11 cellular contexts compared by ENCODE assay signal in the genomic region with DNA sequence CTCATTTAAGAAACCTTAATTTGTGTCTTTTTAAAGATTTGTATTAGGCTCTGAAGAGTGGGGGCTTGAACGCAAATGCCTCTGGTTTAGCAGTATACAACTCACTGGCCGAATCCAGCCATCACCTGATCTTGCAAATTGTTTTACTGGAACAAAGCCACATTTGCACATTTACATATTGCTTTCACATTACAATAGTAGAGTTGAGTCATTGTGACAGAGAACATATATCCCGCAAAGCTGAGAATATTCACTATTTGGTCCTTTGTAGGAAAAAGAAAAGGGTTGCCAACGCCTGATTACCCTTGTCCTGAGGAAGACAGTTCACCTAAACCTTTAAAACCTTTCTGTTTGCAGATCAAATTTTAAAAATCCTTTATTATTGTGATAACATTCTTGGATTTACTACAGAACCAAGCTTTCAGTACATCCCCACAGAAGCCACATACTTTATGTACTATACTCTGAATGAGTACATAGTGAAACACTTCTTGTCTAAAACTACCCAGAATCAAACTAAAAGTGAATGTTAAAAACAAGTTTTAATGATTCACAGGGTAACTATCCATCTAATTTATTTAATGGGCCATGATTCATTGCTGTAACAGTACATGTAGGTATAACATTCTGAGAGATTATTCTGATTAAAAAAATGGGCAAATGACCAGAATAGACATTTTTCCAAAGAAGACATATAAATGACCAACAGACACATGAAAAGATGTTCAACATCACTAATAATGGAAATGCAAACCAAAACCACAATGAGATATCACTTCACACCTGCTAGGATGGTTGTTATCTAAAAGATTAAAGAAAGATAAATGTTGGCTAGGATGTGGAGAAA.
DNase-seq lines count a peak whose midpoint lies in the region; ATAC-seq, FAIRE-seq and TF ChIP-seq lines count a peak whose summit lies in the region.
"Had no signal": no experiment of that assay in that cellular context is flagged by ENCODE, and none has a peak within 500 bp of the region (broad histone marks: within the 10 kb centered on the region; RNA-seq: fewer than 3 reads in every experiment).

No MANE protein-coding gene starts in this region.

- CTCF ChIA-PET in naive thymus-derived CD4-positive, alpha-beta T cell (lab: Charles Lee), result no interaction called here

- ATAC-seq in GM19324 (IDR thresholded peaks at IDR 0.05; ENCODE audit: low FRiP score, unreplicated experiment) (peak; percentile 51), HG02763 (IDR thresholded peaks at IDR 0.05; ENCODE audit: unreplicated experiment) (peak; percentile 81)
- ATAC-seq in naive thymus-derived CD4-positive, alpha-beta T cell, result no peak
- ATAC-seq: effector memory CD8-positive, alpha-beta T cell had no signal

- H3K9me3 Mint-ChIP-seq in naive thymus-derived CD4-positive, alpha-beta T cell, result no peaks in the 10 kb centered on the region
- H3K9me3 Mint-ChIP-seq: activated CD4-positive, alpha-beta T cell treated with anti-CD3 and anti-CD28 coated beads, Interleukin-2, amount 10 ng/mL, durations not matched to agents 7 days and 5 days had no signal

- H3K9ac ChIP-seq in Karpas-422 (ENCODE audit: low read length) (no peak overlapping the region), keratinocyte (ENCODE audit: control insufficient read depth, extremely low read depth, insufficient read depth, low read length) (peak overlapping the region; percentile 30)

- POLR2A ChIA-PET in naive thymus-derived CD4-positive, alpha-beta T cell (lab: Charles Lee), result no interaction called here

- H3K4me1 Mint-ChIP-seq in naive thymus-derived CD4-positive, alpha-beta T cell, result no peaks in the 10 kb centered on the region
- H3K4me1 Mint-ChIP-seq: activated CD4-positive, alpha-beta T cell treated with anti-CD3 and anti-CD28 coated beads, Interleukin-2, amount 10 ng/mL, durations not matched to agents 7 days and 5 days had no signal

- no peaks in the 10 kb centered on the region for H3K9me2 ChIP-seq in Karpas-422 (replicated peaks; ENCODE audit: insufficient read depth, low read length)

- H3K4me3 Mint-ChIP-seq in naive thymus-derived CD4-positive, alpha-beta T cell, result no peak overlapping the region
- H3K4me3 Mint-ChIP-seq: activated CD4-positive, alpha-beta T cell treated with anti-CD3 and anti-CD28 coated beads, Interleukin-2, amount 10 ng/mL, durations not matched to agents 7 days and 5 days; effector memory CD8-positive, alpha-beta T cell had no signal

- peaks cover 25% of the 10 kb centered on the region for H3K4me1 ChIP-seq in Karpas-422 (ENCODE audit: low read length)
- H3K4me1 ChIP-seq in keratinocyte (ENCODE audit: control insufficient read depth, extremely low read depth, insufficient read depth, low read length), result peaks cover 23% of the 10 kb centered on the region
- no peaks in the 10 kb centered on the region for H3K4me1 ChIP-seq in naive thymus-derived CD4-positive, alpha-beta T cell (ENCODE audit: control insufficient read depth in 2 of 2, insufficient read depth in 2 of 2, low read length in 2 of 2)

- dilution Hi-C loops in keratinocyte (cut with MboI; ENCODE audit: extremely low pct_ligation_motif_present, low sequenced_read_pairs), result no loop called here

- H3K27me3 ChIP-seq in Karpas-422 (ENCODE audit: low read length) (no peaks in the 10 kb centered on the region), keratinocyte (ENCODE audit: control insufficient read depth, extremely low read depth, insufficient read depth, low read length) (no peaks in the 10 kb centered on the region)
- no peaks in the 10 kb centered on the region for H3K27me3 ChIP-seq in naive thymus-derived CD4-positive, alpha-beta T cell (ENCODE audit: control insufficient read depth in 2 of 2, insufficient read depth in 2 of 2, low read length in 2 of 2)

- no peaks in the 10 kb centered on the region for H3K79me2 ChIP-seq in Karpas-422 (ENCODE audit: low read length)
- no peaks in the 10 kb centered on the region for H3K79me2 ChIP-seq in keratinocyte (ENCODE audit: control insufficient read depth, insufficient read depth, low read length)

- no peaks in the 10 kb centered on the region for H4K20me1 ChIP-seq in Karpas-422 (ENCODE audit: insufficient read depth, low read depth, low read length)
- no peaks in the 10 kb centered on the region for H4K20me1 ChIP-seq in keratinocyte (ENCODE audit: control insufficient read depth, extremely low read depth, insufficient read depth, low read length)

- H2AFZ ChIP-seq in Karpas-422 (ENCODE audit: low read length) (no peak overlapping the region), keratinocyte (ENCODE audit: control insufficient read depth, low read length) (no peak overlapping the region)

- no peak for TF ChIP-seq CTCF in keratinocyte (optimal IDR thresholded peaks at IDR 0.05 in 1 of 3, IDR thresholded peaks at IDR 0.05 in 1 of 3, conservative IDR thresholded peaks at IDR 0.05 in 1 of 3; ENCODE audit: extremely low read depth in 1 of 3, insufficient read depth in 2 of 3, low read length in 3 of 3)

- no peak for DNase-seq in Karpas-422
- peak; percentile 33 for DNase-seq in keratinocyte (ENCODE audit: low read depth, low spot score)
- no peak for DNase-seq in NCI-H2196 (lab: John Stamatoyannopoulos, UW; ENCODE audit: unreplicated experiment)
- no peak for DNase-seq in GDM1 (lab: John Stamatoyannopoulos, UW)
- DNase-seq in naive thymus-derived CD4-positive, alpha-beta T cell, result no peak
- DNase-seq in GF-D8 (lab: John Stamatoyannopoulos, UW), result no peak
- DNase-seq: activated CD4-positive, alpha-beta T cell treated with anti-CD3 and anti-CD28 coated beads, Interleukin-2, amount 10 ng/mL, durations not matched to agents 7 days and 5 days; effector memory CD8-positive, alpha-beta T cell; NCI-H1694 had no signal

- H3K9me1 ChIP-seq in keratinocyte (ENCODE audit: control insufficient read depth, extremely low read depth, insufficient read depth, low read length), result no peaks in the 10 kb centered on the region

- H3K9me3 ChIP-seq in Karpas-422 (ENCODE audit: low read length) (no peaks in the 10 kb centered on the region), keratinocyte (ENCODE audit: control insufficient read depth, low read depth, low read length) (no peaks in the 10 kb centered on the region)
- no peaks in the 10 kb centered on the region for H3K9me3 ChIP-seq in naive thymus-derived CD4-positive, alpha-beta T cell (ENCODE audit: control insufficient read depth in 2 of 3, low read length in 3 of 3)

- no peaks in the 10 kb centered on the region for H3K36me3 Mint-ChIP-seq in naive thymus-derived CD4-positive, alpha-beta T cell

- H3K27me3 Mint-ChIP-seq in naive thymus-derived CD4-positive, alpha-beta T cell, result peaks cover 0 to 16% (median 8%) of the 10 kb centered on the region in 5 donors

- H3K4me3 ChIP-seq in Karpas-422 (ENCODE audit: low read length), result peak overlapping the region; percentile 28; the same call in 1 of the 2 replicates
- no peak overlapping the region for H3K4me3 ChIP-seq in keratinocyte (ENCODE audit: control insufficient read depth in 2 of 3, extremely low read depth in 1 of 3, insufficient read depth in 2 of 3, low read depth in 1 of 3, low read length in 3 of 3)
- H3K4me3 ChIP-seq in naive thymus-derived CD4-positive, alpha-beta T cell (ENCODE audit: low read length), result no peak overlapping the region

- intact Hi-C loops in naive thymus-derived CD4-positive, alpha-beta T cell (cut with micrococcal nuclease), result no loop called here

- H3K4me2 ChIP-seq in Karpas-422 (ENCODE audit: low read depth, low read length, poor library complexity, severe bottlenecking) (peak overlapping the region; percentile 33), keratinocyte (ENCODE audit: control insufficient read depth, extremely low read depth, insufficient read depth, low read depth, low read length) (peak overlapping the region; percentile 74)

- no peak overlapping the region for H3K27ac Mint-ChIP-seq in naive thymus-derived CD4-positive, alpha-beta T cell
- H3K27ac Mint-ChIP-seq: activated CD4-positive, alpha-beta T cell treated with anti-CD3 and anti-CD28 coated beads, Interleukin-2, amount 10 ng/mL, durations not matched to agents 7 days and 5 days; effector memory CD8-positive, alpha-beta T cell had no signal

- peak; percentile 52 for FAIRE-seq in keratinocyte (lab: Jason Lieb, UNC)

- H3K27ac ChIP-seq in Karpas-422 (ENCODE audit: low read length) (peak overlapping the region; percentile 26; the same call in 1 of the 2 replicates), keratinocyte (ENCODE audit: control insufficient read depth, insufficient read depth, low read length) (peak overlapping the region; percentile 77)
- no peak overlapping the region for H3K27ac ChIP-seq in naive thymus-derived CD4-positive, alpha-beta T cell (ENCODE audit: low read depth, low read length)

- no peaks in the 10 kb centered on the region for H3K36me3 ChIP-seq in Karpas-422 (ENCODE audit: insufficient read depth, low read length)
- H3K36me3 ChIP-seq in keratinocyte (ENCODE audit: control insufficient read depth in 2 of 2, extremely low read depth in 1 of 2, insufficient read depth in 2 of 2, low read length in 2 of 2), result no peaks in the 10 kb centered on the region
- no peaks in the 10 kb centered on the region for H3K36me3 ChIP-seq in naive thymus-derived CD4-positive, alpha-beta T cell (ENCODE audit: control insufficient read depth in 2 of 3, insufficient read depth in 3 of 3, low read length in 3 of 3)
